In genomic region chr6:42431356-42431755, GRCh38 we compare ENCODE assay signal across 19 cellular contexts.
"Had no signal": no experiment of that assay in that cellular context is flagged by ENCODE, and none has a peak within 500 bp of the region (broad histone marks: within the 10 kb centered on the region; RNA-seq: fewer than 3 reads in every experiment).

No MANE protein-coding gene starts in this region.

- H3K4me3 ChIP-seq: adrenal gland, gastroesophageal sphincter, heart right ventricle, skin epidermis, thyroid gland had no signal

- DNase-seq: activated CD4-positive, alpha-beta T cell treated with anti-CD3 and anti-CD28 coated beads, Interleukin-2, amount 50 U/mL, for 1 hour; activated naive CD4-positive, alpha-beta T cell treated with anti-CD3 and anti-CD28 coated beads, Interleukin-2, amount 10 ng/mL, durations not matched to agents 7 days and 5 days; heart right ventricle; left colon; mammary epithelial cell; naive B cell; nucleus accumbens; right cardiac atrium; stimulated activated CD4-positive, alpha-beta T cell treated with anti-CD3 and anti-CD28 coated beads, Interleukin-15, amount 100 ng/mL, for 24 hours; stimulated activated CD4-positive, alpha-beta T cell treated with anti-CD3 and anti-CD28 coated beads, Interleukin-4, amount 100 ng/mL, for 1 hour; stimulated activated naive B cell treated with anti-CD40 and anti-IgM and Interleukin-4, amounts not matched to agents 10 μg/mL and 1 μg/mL and 100 μg/mL, for 72 hours; thyroid gland had no signal

- H3K27me3 ChIP-seq: adrenal gland, gastroesophageal sphincter, heart right ventricle, thyroid gland had no signal

- H3K27ac ChIP-seq: adrenal gland, gastroesophageal sphincter, heart right ventricle, skin epidermis, thyroid gland had no signal

- H3K36me3 ChIP-seq: adrenal gland, thyroid gland had no signal

- FAIRE-seq: endometrium, islet of Langerhans, TTC549, urothelium cell line had no signal

- H3K4me1 ChIP-seq: thyroid gland had no signal

- H3K4me3 Mint-ChIP-seq: activated naive CD4-positive, alpha-beta T cell treated with anti-CD3 and anti-CD28 coated beads, Interleukin-2, amount 10 ng/mL, durations not matched to agents 7 days and 5 days; naive B cell; stimulated activated naive B cell treated with anti-CD40 and anti-IgM and Interleukin-4, amounts not matched to agents 10 μg/mL and 1 μg/mL and 100 μg/mL, for 72 hours had no signal

- ATAC-seq: gastroesophageal sphincter; heart right ventricle; left colon; right cardiac atrium; stimulated activated naive B cell treated with anti-CD40 and anti-IgM and Interleukin-4, amounts not matched to agents 10 μg/mL and 1 μg/mL and 100 μg/mL, for 72 hours had no signal

- H3K27ac Mint-ChIP-seq: activated naive CD4-positive, alpha-beta T cell treated with anti-CD3 and anti-CD28 coated beads, Interleukin-2, amount 10 ng/mL, durations not matched to agents 7 days and 5 days; naive B cell; stimulated activated naive B cell treated with anti-CD40 and anti-IgM and Interleukin-4, amounts not matched to agents 10 μg/mL and 1 μg/mL and 100 μg/mL, for 72 hours had no signal

- H3K27me3 Mint-ChIP-seq: activated naive CD4-positive, alpha-beta T cell treated with anti-CD3 and anti-CD28 coated beads, Interleukin-2, amount 10 ng/mL, durations not matched to agents 7 days and 5 days; stimulated activated naive B cell treated with anti-CD40 and anti-IgM and Interleukin-4, amounts not matched to agents 10 μg/mL and 1 μg/mL and 100 μg/mL, for 72 hours had no signal
